25 cellular contexts compared by ENCODE assay signal in genomic region chrX:54352677-54353076, GRCh38. TPM values are rescaled to one million over a fixed set of nuclear protein-coding genes. Genes with fewer than 3 reads are reported as not detected.
A peak's percentile ranks its signal among the peaks of the same experiment; 100 is the strongest.
DNase-seq lines count a peak whose midpoint lies in the region; ATAC-seq, FAIRE-seq and TF ChIP-seq lines count a peak whose summit lies in the region.
"Had no signal": no experiment of that assay in that cellular context is flagged by ENCODE, and none has a peak within 500 bp of the region (broad histone marks: within the 10 kb centered on the region; RNA-seq: fewer than 3 reads in every experiment).

No MANE protein-coding gene starts in this region.

- H3K27ac Mint-ChIP-seq in endodermal cell: no peak overlapping the region
- H3K27ac Mint-ChIP-seq: CD14-positive monocyte; CD4-positive, alpha-beta memory T cell; CD8-positive, alpha-beta memory T cell had no signal

- 33% methylated on average over 2 of the region's 2 CpGs for WGBS in A549 (ENCODE audit: missing lambda C conversion rate)
- WGBS in pancreas, 2 donors: 80 to 94% methylated on average over 2 of the region's 2 CpGs
- 100% methylated on average over 1 of the region's 2 CpGs for WGBS in endodermal cell (ENCODE audit: insufficient coverage in 1 of 2, insufficient read length in 1 of 2), 2 experiments

- no peaks in the 10 kb centered on the region; the same call in 2 of the 3 replicates for H3K9me3 ChIP-seq in A549
- no peaks in the 10 kb centered on the region for H3K9me3 ChIP-seq in HEK293 (ENCODE audit: control insufficient read depth, insufficient read depth, low read depth, low read length)
- no peaks in the 10 kb centered on the region for H3K9me3 ChIP-seq in pancreas
- peaks cover 9% of the 10 kb centered on the region for H3K9me3 ChIP-seq in endodermal cell (ENCODE audit: control insufficient read depth, low read length)
- H3K9me3 ChIP-seq: BE2C had no signal

- no peak for TF ChIP-seq EP300 in A549 (IDR thresholded peaks at IDR 0.05)

- H3K4me3 ChIP-seq in A549 (no peak overlapping the region), HEK293 (ENCODE audit: low read depth, low read length) (no peak overlapping the region), pancreas (no peak overlapping the region), endodermal cell (ENCODE audit: low read length) (no peak overlapping the region)
- H3K4me3 ChIP-seq: BLaER1, GM12878 had no signal

- no peak overlapping the region for H3K4me3 Mint-ChIP-seq in endodermal cell
- H3K4me3 Mint-ChIP-seq: CD14-positive monocyte; CD4-positive, alpha-beta memory T cell; CD4-positive, CD25-positive, alpha-beta regulatory T cell; CD8-positive, alpha-beta memory T cell had no signal

- no peak overlapping the region for H3K4me2 ChIP-seq in A549
- H3K4me2 ChIP-seq: BLaER1 had no signal

- H3K4me1 Mint-ChIP-seq in endodermal cell: peaks cover 10% of the 10 kb centered on the region

- POLR2A ChIA-PET in A549 (lab: Yijun Ruan, JAX): no interaction called here
- POLR2A ChIA-PET in HEK293 (lab: Yijun Ruan, JAX): no interaction called here

- TF ChIP-seq POLR2A in A549 (IDR thresholded peaks at IDR 0.05; ENCODE audit: low read length): no peak

- H3K4me1 ChIP-seq in A549: no peaks in the 10 kb centered on the region
- H3K4me1 ChIP-seq in HEK293 (ENCODE audit: control insufficient read depth, insufficient read depth, low read length): no peaks in the 10 kb centered on the region
- no peaks in the 10 kb centered on the region for H3K4me1 ChIP-seq in pancreas
- H3K4me1 ChIP-seq in endodermal cell (ENCODE audit: control insufficient read depth, insufficient read depth, low read length): no peaks in the 10 kb centered on the region
- H3K4me1 ChIP-seq: BE2C, BLaER1 had no signal

- H3K36me3 Mint-ChIP-seq in endodermal cell (ENCODE audit: low read depth): peaks cover 11% of the 10 kb centered on the region
- H3K36me3 Mint-ChIP-seq: CD14-positive monocyte; CD4-positive, alpha-beta memory T cell; CD4-positive, CD25-positive, alpha-beta regulatory T cell; CD8-positive, alpha-beta memory T cell had no signal

- H3K27me3 ChIP-seq in pancreas: peaks cover 0 to 9% (median 0%) of the 10 kb centered on the region in 4 donors
- H3K27me3 ChIP-seq in endodermal cell (ENCODE audit: control insufficient read depth, insufficient read depth, low read length, poor library complexity, severe bottlenecking): no peaks in the 10 kb centered on the region
- H3K27me3 ChIP-seq: BE2C had no signal

- FAIRE-seq in A549 (lab: Jason Lieb, UNC) (peak; percentile 81), pancreas (lab: Jason Lieb, UNC) (peak; percentile 45)
- FAIRE-seq: A204.1, GM12878, GM12892, GM18507 had no signal

- H3K36me3 ChIP-seq in HEK293 (ENCODE audit: control insufficient read depth in 2 of 2, insufficient read depth in 1 of 2, low read length in 2 of 2) (no peaks in the 10 kb centered on the region), pancreas (no peaks in the 10 kb centered on the region), endodermal cell (ENCODE audit: control insufficient read depth, insufficient read depth, low read length) (peaks cover 3% of the 10 kb centered on the region)
- H3K36me3 ChIP-seq: BE2C, BLaER1 had no signal

- CTCF ChIA-PET in A549 (lab: Yijun Ruan, JAX): no interaction called here
- CTCF ChIA-PET in HEK293 (lab: Yijun Ruan, JAX): no interaction called here

- H3K27me3 Mint-ChIP-seq in endodermal cell (ENCODE audit: insufficient read depth): no peaks in the 10 kb centered on the region

- TF ChIP-seq RAD21 in A549 (conservative IDR thresholded peaks at IDR 0.05 in 1 of 2, IDR thresholded peaks at IDR 0.05 in 1 of 2): no peak

- DNase-seq in A549 (ENCODE audit: low read depth in 1 of 2, low spot score in 1 of 2): no peak
- DNase-seq in pancreas: no peak
- DNase-seq in endodermal cell: no peak
- DNase-seq: 8988T; BE2C; C1 segment of cervical spinal cord; CD4-positive, alpha-beta memory T cell; CD4-positive, CD25-positive, alpha-beta regulatory T cell; CD8-positive, alpha-beta memory T cell; COR-L47; DMS 273 treated with DMSO at 0.1 percent for 48 hours; DMS153; DMS53; DMS79; DND-41; EL; GDM1 had no signal

- H3K9ac ChIP-seq in endodermal cell (ENCODE audit: extremely low read depth, low read length, poor library complexity, severe bottlenecking): no peak overlapping the region
- H3K9ac ChIP-seq: BLaER1 had no signal

- intact Hi-C loops in pancreas (cut with DNase I): no loop called here

- TF ChIP-seq CTCF in A549 (IDR thresholded peaks at IDR 0.05) (no peak), HEK293 (tag by site-specific recombination; IDR thresholded peaks at IDR 0.05) (no peak), pancreas (IDR thresholded peaks at IDR 0.05) (no peak), endodermal cell (conservative IDR thresholded peaks at IDR 0.05) (no peak)

- H3K27ac ChIP-seq in A549: no peak overlapping the region
- H3K27ac ChIP-seq in HEK293 (ENCODE audit: extremely low read depth, low read depth, low read length): no peak overlapping the region
- no peak overlapping the region for H3K27ac ChIP-seq in pancreas
- H3K27ac ChIP-seq in endodermal cell (ENCODE audit: low read depth, low read length): no peak overlapping the region
- H3K27ac ChIP-seq: BLaER1 had no signal

- H3K9me3 Mint-ChIP-seq in endodermal cell: peaks cover 50% of the 10 kb centered on the region

- ATAC-seq in A549 (no peak), pancreas (no peak), HG03175 (IDR thresholded peaks at IDR 0.05; ENCODE audit: unreplicated experiment) (no peak)
- ATAC-seq: GM12878 had no signal

TF ChIP-seq in A549, 52 proteins besides CTCF, POLR2A, EP300 and RAD21:
- no peak for TF ChIP-seq EHF (CRISPR knock-in tag; IDR thresholded peaks at IDR 0.05)
TF ChIP-seq in A549: peak in this region for 0.

TF ChIP-seq in HEK293, 187 proteins besides CTCF, POLR2A, EP300 and RAD21:
- TF ChIP-seq ZNF146 (tag by site-specific recombination; IDR thresholded peaks at IDR 0.05) (peak; percentile 74), ZNF324 (tag by site-specific recombination; IDR thresholded peaks at IDR 0.05) (no peak)
TF ChIP-seq in HEK293: peak in this region for 1.

RNA-seq across cellular contexts. Expression of gene WNK3, which starts 5.2 kb away (rescaled TPM):
- 0.05 and 0.08 TPM in 2 replicates for polyA plus RNA-seq in A549 (2011; rRNA removed)
- 0.01 TPM in 2 replicates for polyA plus RNA-seq in A549 (2012; cell fraction: cytosol; rRNA removed)
- polyA plus RNA-seq in A549 (2012; cell fraction: nucleus; rRNA removed): under 0.01 and 0.01 TPM in 2 replicates
- 0.03 to 0.04 TPM in 2 of 3 replicates, not detected in the other for polyA plus RNA-seq in A549 (2017; fragmentation: RNase III; extraction: RNeasy Plus Mini Kit Qiagen cat#74134 plus additional on column Dnase treatment)
- 0.05 and 0.12 TPM in 2 replicates for polyA minus RNA-seq in A549 (2011; rRNA and poly(A)+ RNA removed)
- 1 to 10 TPM in 4 of 6 donors, under 1 TPM in 2; 0.69 to 1.7 (median 1.0) TPM for total RNA-seq in pancreas
- under 1 TPM; 0.15 to 0.63 TPM for polyA plus RNA-seq in pancreas
- total RNA-seq in endodermal cell: 10 to 100 TPM; 38.3 to 40.4 TPM
- 6.6 TPM for polyA plus RNA-seq in endodermal cell (2013, experiment 1 of 2)
- 8.1 TPM for polyA plus RNA-seq in endodermal cell (2013, experiment 2 of 2)
- total RNA-seq: CD4-positive, CD25-positive, alpha-beta regulatory T cell had no signal
- polyA plus RNA-seq: CD14-positive monocyte had no signal

Comparison
In these comparisons a context has a peak if more than half of its experiments do, and no peak if none do; other contexts are left out.
1. RNA of gene WNK3, which starts 5.2 kb away (total RNA-seq): 38.3 to 40.4 TPM in endodermal cell; 0.69 to 1.7 TPM in pancreas; every median in the first group is over 10 times any median in the second.